23 cellular contexts compared by ENCODE assay signal in genomic region chr17:41823580-41823979, GRCh38. TPM values are rescaled to one million over a fixed set of nuclear protein-coding genes. Genes with fewer than 3 reads are reported as not detected.
"Had no signal": no experiment of that assay in that cellular context is flagged by ENCODE, and none has a peak within 500 bp of the region (broad histone marks: within the 10 kb centered on the region; RNA-seq: fewer than 3 reads in every experiment).

No MANE protein-coding gene starts in this region.

- H3K4me3 ChIP-seq: suprapubic skin, transverse colon, uterus had no signal

- FAIRE-seq: frontal cortex, keratinocyte, TTC549 had no signal

- H3K36me3 Mint-ChIP-seq: activated CD8-positive, alpha-beta memory T cell treated with anti-CD3 and anti-CD28 coated beads, Interleukin-2, amount 10 ng/mL, durations not matched to agents 7 days and 5 days; activated naive CD4-positive, alpha-beta T cell treated with anti-CD3 and anti-CD28 coated beads, Interleukin-2, amount 10 ng/mL, durations not matched to agents 7 days and 5 days had no signal

- DNase-seq: activated B cell treated with CpG ODN at 0.5 μM for 24 hours; activated CD4-positive, alpha-beta memory T cell treated with anti-CD3 and anti-CD28 coated beads for 36 hours; activated CD4-positive, alpha-beta T cell treated with anti-CD3 and anti-CD28 coated beads for 4 hours; activated CD8-positive, alpha-beta memory T cell treated with anti-CD3 and anti-CD28 coated beads, Interleukin-2, amount 10 ng/mL, durations not matched to agents 7 days and 5 days; activated naive CD4-positive, alpha-beta T cell treated with anti-CD3 and anti-CD28 coated beads, Interleukin-2, amount 10 ng/mL, durations not matched to agents 7 days and 5 days; activated naive CD8-positive, alpha-beta T cell treated with anti-CD3 and anti-CD28 coated beads, Interleukin-2, amount 50 U/mL, for 24 hours; activated T-cell treated with anti-CD3 and anti-CD28 coated beads, Interleukin-2, amount 50 U/mL, for 24 hours; anterior cingulate cortex; cortex of kidney; hypothalamus; midbrain; stimulated activated naive CD8-positive, alpha-beta T cell treated with anti-CD3 and anti-CD28 coated beads, Interleukin-15, amount 100 ng/mL, for 72 hours; transverse colon; uterus had no signal

- H3K4me3 Mint-ChIP-seq: activated B cell treated with CpG ODN at 0.5 μM for 24 hours; activated CD4-positive, alpha-beta memory T cell treated with anti-CD3 and anti-CD28 coated beads for 36 hours; activated CD8-positive, alpha-beta memory T cell treated with anti-CD3 and anti-CD28 coated beads, Interleukin-2, amount 10 ng/mL, durations not matched to agents 7 days and 5 days; activated naive CD4-positive, alpha-beta T cell treated with anti-CD3 and anti-CD28 coated beads, Interleukin-2, amount 10 ng/mL, durations not matched to agents 7 days and 5 days; activated naive CD8-positive, alpha-beta T cell treated with anti-CD3 and anti-CD28 coated beads, Interleukin-2, amount 50 U/mL, for 24 hours; activated T-cell treated with anti-CD3 and anti-CD28 coated beads, Interleukin-2, amount 50 U/mL, for 24 hours; nephron; stimulated activated naive CD8-positive, alpha-beta T cell treated with anti-CD3 and anti-CD28 coated beads, Interleukin-15, amount 100 ng/mL, for 72 hours; T-helper 2 cell treated with Interferon-gamma antibody and Interleukin-4, amounts not matched to agents 5 μg/mL and 100 μg/mL, for 36 hours had no signal

- H3K27ac Mint-ChIP-seq: activated B cell treated with CpG ODN at 0.5 μM for 24 hours; activated CD4-positive, alpha-beta memory T cell treated with anti-CD3 and anti-CD28 coated beads for 36 hours; activated CD8-positive, alpha-beta memory T cell treated with anti-CD3 and anti-CD28 coated beads, Interleukin-2, amount 10 ng/mL, durations not matched to agents 7 days and 5 days; activated naive CD4-positive, alpha-beta T cell treated with anti-CD3 and anti-CD28 coated beads, Interleukin-2, amount 10 ng/mL, durations not matched to agents 7 days and 5 days; activated naive CD8-positive, alpha-beta T cell treated with anti-CD3 and anti-CD28 coated beads, Interleukin-2, amount 50 U/mL, for 24 hours; activated T-cell treated with anti-CD3 and anti-CD28 coated beads, Interleukin-2, amount 50 U/mL, for 24 hours; progenitor cell of endocrine pancreas; stimulated activated naive CD8-positive, alpha-beta T cell treated with anti-CD3 and anti-CD28 coated beads, Interleukin-15, amount 100 ng/mL, for 72 hours; T-helper 2 cell treated with Interferon-gamma antibody and Interleukin-4, amounts not matched to agents 5 μg/mL and 100 μg/mL, for 36 hours had no signal

- H3K9me3 Mint-ChIP-seq: activated B cell treated with CpG ODN at 0.5 μM for 24 hours; activated CD4-positive, alpha-beta memory T cell treated with anti-CD3 and anti-CD28 coated beads for 36 hours; activated naive CD4-positive, alpha-beta T cell treated with anti-CD3 and anti-CD28 coated beads, Interleukin-2, amount 10 ng/mL, durations not matched to agents 7 days and 5 days; activated naive CD8-positive, alpha-beta T cell treated with anti-CD3 and anti-CD28 coated beads, Interleukin-2, amount 50 U/mL, for 24 hours; activated T-cell treated with anti-CD3 and anti-CD28 coated beads, Interleukin-2, amount 50 U/mL, for 24 hours; nephron; stimulated activated naive CD8-positive, alpha-beta T cell treated with anti-CD3 and anti-CD28 coated beads, Interleukin-15, amount 100 ng/mL, for 72 hours; T-helper 2 cell treated with Interferon-gamma antibody and Interleukin-4, amounts not matched to agents 5 μg/mL and 100 μg/mL, for 36 hours had no signal

- H3K9me3 ChIP-seq: suprapubic skin, transverse colon, uterus had no signal

- H3K4me1 ChIP-seq: suprapubic skin, transverse colon, uterus had no signal

- H3K27me3 Mint-ChIP-seq: activated B cell treated with CpG ODN at 0.5 μM for 24 hours; activated CD4-positive, alpha-beta memory T cell treated with anti-CD3 and anti-CD28 coated beads for 36 hours; activated CD8-positive, alpha-beta memory T cell treated with anti-CD3 and anti-CD28 coated beads, Interleukin-2, amount 10 ng/mL, durations not matched to agents 7 days and 5 days; activated naive CD4-positive, alpha-beta T cell treated with anti-CD3 and anti-CD28 coated beads, Interleukin-2, amount 10 ng/mL, durations not matched to agents 7 days and 5 days; activated naive CD8-positive, alpha-beta T cell treated with anti-CD3 and anti-CD28 coated beads, Interleukin-2, amount 50 U/mL, for 24 hours; activated T-cell treated with anti-CD3 and anti-CD28 coated beads, Interleukin-2, amount 50 U/mL, for 24 hours; progenitor cell of endocrine pancreas; stimulated activated naive CD8-positive, alpha-beta T cell treated with anti-CD3 and anti-CD28 coated beads, Interleukin-15, amount 100 ng/mL, for 72 hours had no signal

- H3K36me3 ChIP-seq: transverse colon, uterus had no signal

- H3K4me1 Mint-ChIP-seq: activated B cell treated with CpG ODN at 0.5 μM for 24 hours; activated CD8-positive, alpha-beta memory T cell treated with anti-CD3 and anti-CD28 coated beads, Interleukin-2, amount 10 ng/mL, durations not matched to agents 7 days and 5 days; activated naive CD4-positive, alpha-beta T cell treated with anti-CD3 and anti-CD28 coated beads, Interleukin-2, amount 10 ng/mL, durations not matched to agents 7 days and 5 days; activated naive CD8-positive, alpha-beta T cell treated with anti-CD3 and anti-CD28 coated beads, Interleukin-2, amount 50 U/mL, for 24 hours; nephron; stimulated activated naive CD8-positive, alpha-beta T cell treated with anti-CD3 and anti-CD28 coated beads, Interleukin-15, amount 100 ng/mL, for 72 hours had no signal

- H3K27me3 ChIP-seq: suprapubic skin, transverse colon, uterus had no signal

- H3K27ac ChIP-seq: suprapubic skin, transverse colon, uterus had no signal

RNA-seq across cellular contexts. Expression of gene KLHL10, which starts 14.0 kb away (rescaled TPM):
- total RNA-seq: activated B cell treated with CpG ODN at 0.5 μM for 24 hours; activated CD8-positive, alpha-beta memory T cell treated with anti-CD3 and anti-CD28 coated beads, Interleukin-2, amount 10 ng/mL, durations not matched to agents 7 days and 5 days; lung microvascular endothelial cell; progenitor cell of endocrine pancreas; skeletal muscle tissue had no signal
